20 cellular contexts compared by ENCODE assay signal in the genomic region with DNA sequence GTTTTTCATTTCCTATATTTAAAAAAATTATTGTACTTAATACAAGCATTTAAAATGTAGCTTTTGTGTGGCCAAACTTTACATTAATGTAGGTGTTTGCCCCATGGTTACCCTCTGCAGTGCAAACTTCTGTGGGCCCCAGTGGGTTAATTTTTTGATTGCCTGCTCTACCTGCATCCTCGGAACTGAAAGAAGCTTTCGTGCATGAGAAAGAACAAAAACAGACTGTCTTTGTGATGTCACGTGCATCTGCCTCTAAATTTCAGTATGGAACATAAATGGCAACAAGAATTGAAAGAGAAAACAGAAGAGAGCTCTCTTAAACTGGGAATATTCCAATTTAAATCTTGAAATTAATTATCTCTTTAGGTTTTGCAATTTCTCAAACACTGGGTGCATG.
"Had no signal": no experiment of that assay in that cellular context is flagged by ENCODE, and none has a peak within 500 bp of the region (broad histone marks: within the 10 kb centered on the region; RNA-seq: fewer than 3 reads in every experiment).

No MANE protein-coding gene starts in this region.

- H3K27ac ChIP-seq: breast epithelium, colonic mucosa, PC-9 had no signal

- H3K36me3 ChIP-seq: breast epithelium, colonic mucosa had no signal

- H3K27me3 ChIP-seq: breast epithelium, colonic mucosa had no signal

- DNase-seq: activated CD4-positive, alpha-beta T cell treated with anti-CD3 and anti-CD28 coated beads for 48 hours; activated CD4-positive, alpha-beta T cell treated with anti-CD3 and anti-CD28 coated beads, Interleukin-2, amount 50 U/mL, for 4 hours; activated CD4-positive, CD25-positive, alpha-beta regulatory T cell treated with anti-CD3 and anti-CD28 coated beads, Interleukin-2, amount 50 U/mL, for 72 hours; activated CD8-positive, alpha-beta memory T cell treated with anti-CD3 and anti-CD28 coated beads, Interleukin-2, amount 50 U/mL, for 48 hours; activated CD8-positive, alpha-beta T cell treated with anti-CD3 and anti-CD28 coated beads, Interleukin-2, amount 10 ng/mL, durations not matched to agents 7 days and 5 days; activated effector memory CD4-positive, alpha-beta T cell treated with Interleukin-2 at 50 U/mL for 16 hours; activated naive CD4-positive, alpha-beta T cell; activated T-cell treated with anti-CD3 and anti-CD28 coated beads, Interleukin-2, amount 50 U/mL, for 1 hour; aorta; caudate nucleus; colonic mucosa; NCI-H1105 treated with DMSO at 0.1 percent for 48 hours; NCI-H1436 treated with DMSO at 0.1 percent for 48 hours; NCI-H1930; NCI-H510A treated with DMSO at 0.1 percent for 48 hours; NCI-H69; PC-9; SHP77 treated with DMSO at 0.1 percent for 48 hours had no signal

- ATAC-seq: activated CD8-positive, alpha-beta T cell treated with anti-CD3 and anti-CD28 coated beads, Interleukin-2, amount 10 ng/mL, durations not matched to agents 7 days and 5 days; WTC11 had no signal

- H3K4me1 ChIP-seq: breast epithelium, colonic mucosa had no signal

- H3K4me2 ChIP-seq: PC-9 had no signal

- H2AFZ ChIP-seq: PC-9 had no signal

- H3K4me3 ChIP-seq: breast epithelium, colonic mucosa, PC-9 had no signal

- H3K9me3 ChIP-seq: breast epithelium, colonic mucosa had no signal
